Comparison of ENCODE assay signal across 8 cellular contexts in the genomic region with DNA sequence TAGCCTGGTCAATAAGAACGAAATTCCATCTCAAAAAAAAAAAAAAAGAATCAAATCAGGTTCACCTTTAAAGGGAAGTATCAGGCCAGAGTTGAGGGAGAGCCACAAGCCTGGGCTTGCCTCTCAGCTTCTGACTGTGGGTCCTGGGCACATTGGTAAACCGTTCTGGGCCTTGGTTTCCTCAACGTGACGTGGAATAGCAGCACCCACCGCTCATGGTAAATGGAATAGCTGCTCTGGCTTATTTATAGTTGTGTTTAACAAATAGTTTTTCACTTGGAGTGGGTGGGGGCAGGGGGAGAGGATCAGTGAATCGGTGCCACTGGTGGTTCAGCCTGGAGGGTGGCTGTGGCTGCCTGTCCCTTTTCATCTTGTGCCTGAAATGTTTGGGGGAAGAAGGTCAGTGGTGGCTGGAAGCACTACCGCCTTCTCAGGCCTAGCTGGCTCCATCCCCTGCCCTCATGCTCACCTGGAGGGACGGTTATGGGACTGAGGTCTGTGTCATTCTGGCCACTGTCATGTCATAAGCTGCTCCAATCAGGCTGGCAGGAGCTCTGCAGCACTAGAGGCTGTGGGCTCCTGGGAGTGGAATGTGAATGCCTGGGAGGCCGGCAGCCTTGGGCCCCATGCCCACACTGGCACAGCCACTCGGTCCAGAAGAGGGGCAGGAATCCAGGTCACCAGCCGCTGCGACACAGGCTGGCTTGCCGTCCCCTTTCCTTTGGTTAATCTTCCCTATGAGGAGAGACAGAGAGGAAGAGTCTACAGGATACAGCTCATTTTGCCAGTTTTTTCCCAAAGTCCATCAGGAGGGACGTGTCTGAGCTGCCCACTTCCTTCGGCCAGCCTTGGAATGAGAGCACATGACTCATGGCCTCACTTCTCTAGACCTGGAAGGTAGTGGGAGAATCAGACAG. TPM values are rescaled to one million over a fixed set of nuclear protein-coding genes. Genes with fewer than 3 reads are reported as not detected.
DNase-seq lines count a peak whose midpoint lies in the region; ATAC-seq and TF ChIP-seq lines count a peak whose summit lies in the region.

No MANE protein-coding gene starts in this region.

- POLR2A ChIA-PET in activated CD8-positive, alpha-beta T cell treated with anti-CD3 and anti-CD28 coated beads, Interleukin-2, amount 10 ng/mL, durations not matched to agents 7 days and 5 days (lab: Charles Lee), result interaction anchor here (1.0 to 19.8 kb wide), 3 partner anchors 18 to 121 kb away, joined by 3 to 328 read pairs (median 14); a partner anchor contains a TSS

- peaks cover 57 to 65% of the 10 kb centered on the region in 2 donors for H3K4me1 ChIP-seq in gastrocnemius medialis

- no peak overlapping the region for H3K4me3 Mint-ChIP-seq in activated CD8-positive, alpha-beta T cell treated with anti-CD3 and anti-CD28 coated beads, Interleukin-2, amount 10 ng/mL, durations not matched to agents 7 days and 5 days

- no peaks in the 10 kb centered on the region for H3K36me3 Mint-ChIP-seq in activated CD8-positive, alpha-beta T cell treated with anti-CD3 and anti-CD28 coated beads, Interleukin-2, amount 10 ng/mL, durations not matched to agents 7 days and 5 days (ENCODE audit: low read depth)

- intact Hi-C loops in left cardiac atrium (cut with DNase I) (no loop called here), gastrocnemius medialis (cut with DNase I; ENCODE audit: low total_unique reads) (loop anchor here (2.0 kb wide), 1 partner anchor 23 kb away; no protein-coding TSS in a partner anchor)

- H3K4me1 Mint-ChIP-seq in activated CD8-positive, alpha-beta T cell treated with anti-CD3 and anti-CD28 coated beads, Interleukin-2, amount 10 ng/mL, durations not matched to agents 7 days and 5 days (ENCODE audit: low read depth), result peaks cover 100% of the 10 kb centered on the region

- TF ChIP-seq CTCF in gastrocnemius medialis (IDR thresholded peaks at IDR 0.05 in 4 of 5, conservative IDR thresholded peaks at IDR 0.05 in 1 of 5), result no peak

- no peaks in the 10 kb centered on the region for H3K27me3 Mint-ChIP-seq in activated CD8-positive, alpha-beta T cell treated with anti-CD3 and anti-CD28 coated beads, Interleukin-2, amount 10 ng/mL, durations not matched to agents 7 days and 5 days (ENCODE audit: low read depth)

- no peaks in the 10 kb centered on the region for H3K9me3 ChIP-seq in gastrocnemius medialis

- peak overlapping the region; percentile 66 for H3K27ac Mint-ChIP-seq in activated CD8-positive, alpha-beta T cell treated with anti-CD3 and anti-CD28 coated beads, Interleukin-2, amount 10 ng/mL, durations not matched to agents 7 days and 5 days

- H3K4me3 ChIP-seq in gastrocnemius medialis, result no peak overlapping the region

- H3K27me3 ChIP-seq in gastrocnemius medialis, result no peaks in the 10 kb centered on the region

- CTCF ChIA-PET in activated CD8-positive, alpha-beta T cell treated with anti-CD3 and anti-CD28 coated beads, Interleukin-2, amount 10 ng/mL, durations not matched to agents 7 days and 5 days (lab: Charles Lee), result interaction anchor here (0.6 to 26.8 kb wide), 9 partner anchors 17 to 179 kb away, joined by 3 to 618 read pairs (median 4); a partner anchor contains a TSS

- peak overlapping the region; percentile 59 to 80 (median 69) for H3K27ac ChIP-seq in gastrocnemius medialis

- H3K9me3 Mint-ChIP-seq in activated CD8-positive, alpha-beta T cell treated with anti-CD3 and anti-CD28 coated beads, Interleukin-2, amount 10 ng/mL, durations not matched to agents 7 days and 5 days (ENCODE audit: insufficient read depth), result no peaks in the 10 kb centered on the region

- no peaks in the 10 kb centered on the region for H3K36me3 ChIP-seq in gastrocnemius medialis

- in situ Hi-C loops in gastrocnemius medialis (cut with MboI; ENCODE audit: low sequenced_read_pairs in 4 of 4), result loop anchor here in 2 of 4 donors (10.0 to 25.0 kb wide), 2 partner anchors 93 to 101 kb away; a partner anchor contains a TSS

- ATAC-seq in activated CD8-positive, alpha-beta T cell treated with anti-CD3 and anti-CD28 coated beads, Interleukin-2, amount 10 ng/mL, durations not matched to agents 7 days and 5 days, result no peak
- ATAC-seq in left cardiac atrium (peak; percentile 29 to 64), gastrocnemius medialis (peak; percentile 13 to 43), HG02970 (IDR thresholded peaks at IDR 0.05; ENCODE audit: low FRiP score, unreplicated experiment) (no peak), GM21576 (IDR thresholded peaks at IDR 0.05; ENCODE audit: unreplicated experiment) (no peak)

- no peak for TF ChIP-seq POLR2A in gastrocnemius medialis (IDR thresholded peaks at IDR 0.05)

- DNase-seq in EL, result peak; percentile 73
- no peak for DNase-seq in activated CD8-positive, alpha-beta T cell treated with anti-CD3 and anti-CD28 coated beads, Interleukin-2, amount 10 ng/mL, durations not matched to agents 7 days and 5 days
- DNase-seq in left cardiac atrium, result peak; percentile 78
- peak in 1 of 2 donors; percentile 68 for DNase-seq in gastrocnemius medialis
- DNase-seq in SHP77 (lab: John Stamatoyannopoulos, UW), result no peak
- no peak for DNase-seq in NCI-H446 (lab: John Stamatoyannopoulos, UW)

RNA-seq across cellular contexts. Expression of a gene that starts 27.0 kb away (rescaled TPM):
- 100 to 1,000 TPM; 171 to 173 TPM for total RNA-seq in activated CD8-positive, alpha-beta T cell treated with anti-CD3 and anti-CD28 coated beads, Interleukin-2, amount 10 ng/mL, durations not matched to agents 7 days and 5 days
- total RNA-seq in left cardiac atrium (under 1 TPM; 0.29 to 0.53 TPM), gastrocnemius medialis (under 1 TPM in 1 of 4 donors, not detected in 3; 0.11 TPM)

RNA-seq across cellular contexts. Expression of a gene that starts 36.9 kb away (rescaled TPM):
- 1 to 10 TPM; 8.4 to 9.0 TPM for total RNA-seq in activated CD8-positive, alpha-beta T cell treated with anti-CD3 and anti-CD28 coated beads, Interleukin-2, amount 10 ng/mL, durations not matched to agents 7 days and 5 days
- not detected for total RNA-seq in left cardiac atrium
- total RNA-seq in gastrocnemius medialis, result under 1 TPM in 1 of 4 donors, not detected in 3; 0.18 TPM

Comparison
In these comparisons a context has a peak if more than half of its experiments do, and no peak if none do; other contexts are left out.
1. DNase-seq: peak in EL (single experiment) and left cardiac atrium (single experiment); none in activated CD8-positive, alpha-beta T cell treated with anti-CD3 and anti-CD28 coated beads, Interleukin-2, amount 10 ng/mL, durations not matched to agents 7 days and 5 days (single experiment), SHP77 (0 of 2) and NCI-H446 (0 of 2).
2. ATAC-seq: peak in left cardiac atrium (2 of 2) and gastrocnemius medialis (2 of 2); none in activated CD8-positive, alpha-beta T cell treated with anti-CD3 and anti-CD28 coated beads, Interleukin-2, amount 10 ng/mL, durations not matched to agents 7 days and 5 days (single experiment), HG02970 (single experiment) and GM21576 (single experiment).
3. RNA of a gene that starts 27.0 kb away (total RNA-seq): 171 to 173 TPM in activated CD8-positive, alpha-beta T cell treated with anti-CD3 and anti-CD28 coated beads, Interleukin-2, amount 10 ng/mL, durations not matched to agents 7 days and 5 days; 0.29 to 0.53 TPM in left cardiac atrium and 0.11 TPM in gastrocnemius medialis; every median in the first group is over 100 times any median in the second.
4. RNA of a gene that starts 36.9 kb away (total RNA-seq): 8.4 to 9.0 TPM in activated CD8-positive, alpha-beta T cell treated with anti-CD3 and anti-CD28 coated beads, Interleukin-2, amount 10 ng/mL, durations not matched to agents 7 days and 5 days; not detected in left cardiac atrium and 0.18 TPM in gastrocnemius medialis; every median in the first group is over 4 times any median in the second.